8 cellular contexts compared by ENCODE assay signal in the genomic region with DNA sequence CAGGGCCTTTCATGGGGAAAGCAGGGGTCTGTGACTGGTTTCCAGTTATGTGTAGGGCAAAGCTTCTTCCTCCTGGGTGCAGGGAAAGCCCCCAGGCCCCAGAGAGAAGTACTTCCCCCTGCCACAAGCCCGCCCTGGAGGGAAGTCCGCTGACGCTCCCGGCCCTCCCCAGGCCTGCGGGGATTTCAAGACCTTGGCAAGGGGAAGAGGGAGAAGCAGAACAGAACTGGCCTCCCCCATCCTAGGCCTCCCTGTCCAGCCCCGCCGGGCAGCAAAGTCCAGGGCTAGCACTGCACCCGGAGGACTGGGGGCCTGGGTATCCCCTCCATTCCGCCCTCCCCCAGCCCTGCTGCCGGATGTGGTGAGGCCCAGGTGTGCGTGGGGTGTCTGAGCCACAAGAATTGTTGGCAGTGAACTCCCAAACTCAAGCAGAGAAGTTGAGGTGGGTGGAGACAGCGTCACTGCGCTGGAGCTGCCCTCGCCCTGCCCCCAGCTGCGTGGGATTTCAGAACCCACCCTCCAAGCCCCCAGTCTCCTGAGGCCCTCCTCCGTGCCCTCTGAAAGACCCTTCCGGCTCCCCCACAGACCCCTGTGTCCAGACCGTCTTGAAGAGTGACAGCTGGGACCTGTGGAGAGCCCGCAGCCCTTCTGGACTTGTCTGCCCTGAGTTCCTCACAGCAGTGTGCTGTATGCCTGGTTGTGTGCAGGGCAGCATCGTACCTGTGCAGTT. TPM values are rescaled to one million over a fixed set of nuclear protein-coding genes. Genes with fewer than 3 reads are reported as not detected.
A peak's percentile ranks its signal among the peaks of the same experiment; 100 is the strongest.
DNase-seq lines count a peak whose midpoint lies in the region; ATAC-seq lines count a peak whose summit lies in the region.

No MANE protein-coding gene starts in this region.

- intact Hi-C loops in right cardiac atrium (cut with DNase I), result loop anchor here in 2 of 4 donors (10.0 kb wide), 1 partner anchor 118 kb away; a partner anchor contains a TSS

- DNase-seq in GDM1 (lab: John Stamatoyannopoulos, UW) (peak; percentile 70), NOMO-1 (lab: John Stamatoyannopoulos, UW; ENCODE audit: unreplicated experiment in 2 of 2) (peak; percentile 36 to 68), right cardiac atrium (peak; percentile 57 to 84 (median 81)), kidney tubule cell (ENCODE audit: low spot score) (no peak), NCI-H2107 (lab: John Stamatoyannopoulos, UW) (no peak)
- peak; percentile 95 to 96 for DNase-seq in activated T-cell treated with anti-CD3 and anti-CD28 coated beads, Interleukin-2, amount 50 U/mL, for 48 hours
- peak; percentile 88 for DNase-seq in stimulated activated CD4-positive, alpha-beta T cell treated with anti-CD3 and anti-CD28 coated beads, Interleukin-4, amount 100 ng/mL, for 1 hour

- H3K4me1 ChIP-seq in right cardiac atrium (ENCODE audit: control insufficient read depth, insufficient read depth, low read length), result no peaks in the 10 kb centered on the region

- 63% methylated on average over 20 of the region's 20 CpGs for WGBS in right cardiac atrium

- no peaks in the 10 kb centered on the region for H3K9me3 ChIP-seq in right cardiac atrium (ENCODE audit: control insufficient read depth, low read length)

- H3K27me3 ChIP-seq in right cardiac atrium (ENCODE audit: control insufficient read depth, insufficient read depth), result no peaks in the 10 kb centered on the region

- ATAC-seq in GM21825 (IDR thresholded peaks at IDR 0.05; ENCODE audit: unreplicated experiment) (peak; percentile 26), right cardiac atrium (peak; percentile 8 to 13)

- H3K27ac ChIP-seq in right cardiac atrium (ENCODE audit: low read length), result no peak overlapping the region

- no peak overlapping the region for H3K4me3 ChIP-seq in right cardiac atrium (ENCODE audit: low read length)

RNA-seq across cellular contexts. Expression of a gene that starts 1.1 kb away (rescaled TPM):
- 1 to 10 TPM; 1.2 to 2.6 (median 1.4) TPM for total RNA-seq in right cardiac atrium
- polyA plus RNA-seq in right cardiac atrium, result 2.2 TPM

RNA-seq across cellular contexts. Expression of a gene that starts 8.0 kb away (rescaled TPM):
- total RNA-seq in right cardiac atrium, result not detected
- polyA plus RNA-seq in right cardiac atrium, result not detected

RNA-seq across cellular contexts. Expression of a gene that starts 29.9 kb away (rescaled TPM):
- under 1 TPM; 0.11 to 0.91 (median 0.66) TPM for total RNA-seq in right cardiac atrium
- polyA plus RNA-seq in right cardiac atrium, result 2.2 TPM

Comparison
In these comparisons a context has a peak if more than half of its experiments do, and no peak if none do; other contexts are left out.
1. DNase-seq: peak in GDM1 (single experiment), NOMO-1 (2 of 2), activated T-cell treated with anti-CD3 and anti-CD28 coated beads, Interleukin-2, amount 50 U/mL, for 48 hours (2 of 2), right cardiac atrium (3 of 3) and stimulated activated CD4-positive, alpha-beta T cell treated with anti-CD3 and anti-CD28 coated beads, Interleukin-4, amount 100 ng/mL, for 1 hour (single experiment); none in kidney tubule cell (single experiment) and NCI-H2107 (single experiment).